2 cellular contexts compared by ENCODE assay signal in the genomic region with DNA sequence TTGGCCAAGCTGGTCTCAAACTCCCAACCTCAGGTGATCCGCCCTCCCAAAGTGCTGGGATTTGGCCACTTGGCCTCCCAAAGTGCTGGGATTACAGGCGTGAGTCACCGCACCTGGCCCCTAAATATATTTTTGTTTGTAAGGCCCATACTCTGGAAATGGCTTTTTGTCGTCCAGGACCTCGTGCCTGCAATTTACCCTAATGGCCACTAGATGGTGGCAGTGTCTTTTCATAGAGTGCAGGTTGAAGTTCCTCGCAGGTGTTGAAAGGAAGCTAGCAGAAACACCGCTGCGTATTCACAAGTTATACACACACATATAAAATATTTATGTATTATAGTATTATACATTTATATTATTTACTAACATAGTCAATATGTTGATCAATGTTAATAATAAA.
TF ChIP-seq lines count a peak whose summit lies in the region.

No MANE protein-coding gene starts in this region.

TF ChIP-seq in SK-N-SH, 30 proteins besides CTCF, POLR2A, EP300 and RAD21 (continued from another document):
- TF ChIP-seq, protein P1, sequence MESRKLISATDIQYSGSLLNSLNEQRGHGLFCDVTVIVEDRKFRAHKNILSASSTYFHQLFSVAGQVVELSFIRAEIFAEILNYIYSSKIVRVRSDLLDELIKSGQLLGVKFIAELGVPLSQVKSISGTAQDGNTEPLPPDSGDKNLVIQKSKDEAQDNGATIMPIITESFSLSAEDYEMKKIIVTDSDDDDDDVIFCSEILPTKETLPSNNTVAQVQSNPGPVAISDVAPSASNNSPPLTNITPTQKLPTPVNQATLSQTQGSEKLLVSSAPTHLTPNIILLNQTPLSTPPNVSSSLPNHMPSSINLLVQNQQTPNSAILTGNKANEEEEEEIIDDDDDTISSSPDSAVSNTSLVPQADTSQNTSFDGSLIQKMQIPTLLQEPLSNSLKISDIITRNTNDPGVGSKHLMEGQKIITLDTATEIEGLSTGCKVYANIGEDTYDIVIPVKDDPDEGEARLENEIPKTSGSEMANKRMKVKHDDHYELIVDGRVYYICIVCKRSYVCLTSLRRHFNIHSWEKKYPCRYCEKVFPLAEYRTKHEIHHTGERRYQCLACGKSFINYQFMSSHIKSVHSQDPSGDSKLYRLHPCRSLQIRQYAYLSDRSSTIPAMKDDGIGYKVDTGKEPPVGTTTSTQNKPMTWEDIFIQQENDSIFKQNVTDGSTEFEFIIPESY (IDR thresholded peaks at IDR 0.05; ENCODE audit: borderline replicate concordance, low read depth) = no peak
- TF ChIP-seq MXI1 (IDR thresholded peaks at IDR 0.05; ENCODE audit: low read depth, low read length) = no peak
- no peak for TF ChIP-seq FOXM1 (IDR thresholded peaks at IDR 0.05; ENCODE audit: low read depth)
- TF ChIP-seq FOSL2 (IDR thresholded peaks at IDR 0.05; ENCODE audit: borderline replicate concordance, low read depth) = no peak
- no peak for TF ChIP-seq TAF1 (IDR thresholded peaks at IDR 0.05; ENCODE audit: borderline replicate concordance, low read depth, low read length)
- TF ChIP-seq RXRA (IDR thresholded peaks at IDR 0.05; ENCODE audit: borderline replicate concordance, low read depth) = no peak
- TF ChIP-seq, protein P2, sequence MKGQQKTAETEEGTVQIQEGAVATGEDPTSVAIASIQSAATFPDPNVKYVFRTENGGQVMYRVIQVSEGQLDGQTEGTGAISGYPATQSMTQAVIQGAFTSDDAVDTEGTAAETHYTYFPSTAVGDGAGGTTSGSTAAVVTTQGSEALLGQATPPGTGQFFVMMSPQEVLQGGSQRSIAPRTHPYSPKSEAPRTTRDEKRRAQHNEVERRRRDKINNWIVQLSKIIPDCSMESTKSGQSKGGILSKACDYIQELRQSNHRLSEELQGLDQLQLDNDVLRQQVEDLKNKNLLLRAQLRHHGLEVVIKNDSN (IDR thresholded peaks at IDR 0.05; ENCODE audit: borderline replicate concordance, low read depth) = no peak
- no peak for TF ChIP-seq NRF1 (IDR thresholded peaks at IDR 0.05; ENCODE audit: low read depth, low read length)

TF ChIP-seq in SK-N-SH treated with all-trans-retinoic acid at 6 μM for 48 hours, 23 proteins besides CTCF, POLR2A, EP300 and RAD21 (continued from another document):
- TF ChIP-seq GLIS3 (CRISPR knock-in tag; IDR thresholded peaks at IDR 0.05) (no peak), POU6F1 (CRISPR knock-in tag; IDR thresholded peaks at IDR 0.05; ENCODE audit: borderline replicate concordance, low read depth) (no peak), ESRRG (CRISPR knock-in tag; IDR thresholded peaks at IDR 0.05) (no peak), PPARA (CRISPR knock-in tag; IDR thresholded peaks at IDR 0.05; ENCODE audit: borderline replicate concordance) (no peak), OSR1 (CRISPR knock-in tag; IDR thresholded peaks at IDR 0.05) (no peak), CSDC2 (CRISPR knock-in tag; IDR thresholded peaks at IDR 0.05) (no peak), ISL1 (CRISPR knock-in tag; IDR thresholded peaks at IDR 0.05) (no peak), RARB (CRISPR knock-in tag; IDR thresholded peaks at IDR 0.05) (no peak), CREB5 (CRISPR knock-in tag; IDR thresholded peaks at IDR 0.05; ENCODE audit: low read depth) (no peak), ZC3H10 (CRISPR knock-in tag; IDR thresholded peaks at IDR 0.05) (no peak), TOX (CRISPR knock-in tag; IDR thresholded peaks at IDR 0.05; ENCODE audit: borderline replicate concordance) (no peak)
- TF ChIP-seq, protein P3, sequence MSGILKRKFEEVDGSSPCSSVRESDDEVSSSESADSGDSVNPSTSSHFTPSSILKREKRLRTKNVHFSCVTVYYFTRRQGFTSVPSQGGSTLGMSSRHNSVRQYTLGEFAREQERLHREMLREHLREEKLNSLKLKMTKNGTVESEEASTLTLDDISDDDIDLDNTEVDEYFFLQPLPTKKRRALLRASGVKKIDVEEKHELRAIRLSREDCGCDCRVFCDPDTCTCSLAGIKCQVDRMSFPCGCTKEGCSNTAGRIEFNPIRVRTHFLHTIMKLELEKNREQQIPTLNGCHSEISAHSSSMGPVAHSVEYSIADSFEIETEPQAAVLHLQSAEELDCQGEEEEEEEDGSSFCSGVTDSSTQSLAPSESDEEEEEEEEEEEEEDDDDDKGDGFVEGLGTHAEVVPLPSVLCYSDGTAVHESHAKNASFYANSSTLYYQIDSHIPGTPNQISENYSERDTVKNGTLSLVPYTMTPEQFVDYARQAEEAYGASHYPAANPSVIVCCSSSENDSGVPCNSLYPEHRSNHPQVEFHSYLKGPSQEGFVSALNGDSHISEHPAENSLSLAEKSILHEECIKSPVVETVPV (CRISPR knock-in tag; IDR thresholded peaks at IDR 0.05) = no peak
